In the genomic region with DNA sequence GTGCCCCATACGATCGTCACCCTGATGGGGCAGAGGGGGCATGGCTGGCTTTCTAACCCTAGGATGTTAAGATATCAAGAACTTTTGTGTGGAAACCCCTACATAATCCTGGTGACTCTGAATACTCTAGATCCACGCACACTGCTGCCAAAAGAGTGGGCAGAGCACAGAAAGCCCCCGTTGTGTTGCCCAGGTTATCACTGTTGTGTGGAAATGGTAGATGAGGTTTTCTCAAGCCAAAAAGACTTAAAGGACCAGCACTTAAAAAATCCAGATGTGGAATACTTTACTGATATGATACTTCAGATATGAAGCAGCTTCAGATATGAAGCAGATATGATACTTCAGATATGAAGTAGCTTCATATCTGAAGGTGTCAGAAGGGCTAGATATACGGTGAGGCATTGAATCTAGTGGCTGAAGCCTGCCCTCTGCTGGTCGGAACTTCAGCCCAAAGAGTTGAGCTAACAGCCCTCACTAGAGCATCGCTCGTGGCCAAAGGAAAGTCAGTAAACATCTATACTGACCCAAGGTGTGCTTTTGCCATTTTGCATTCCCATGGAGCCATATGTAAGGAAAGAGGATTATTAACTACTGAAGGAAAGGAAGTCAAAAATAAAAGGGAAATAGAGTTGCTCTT, we compare ENCODE assay signal across 9 cellular contexts.
A peak's percentile ranks its signal among the peaks of the same experiment; 100 is the strongest.
DNase-seq lines count a peak whose midpoint lies in the region; ATAC-seq and TF ChIP-seq lines count a peak whose summit lies in the region.
"Had no signal": no experiment of that assay in that cellular context is flagged by ENCODE, and none has a peak within 500 bp of the region (broad histone marks: within the 10 kb centered on the region; RNA-seq: fewer than 3 reads in every experiment).

No MANE protein-coding gene starts in this region.

- H3K4me3 Mint-ChIP-seq in CD4-positive, alpha-beta memory T cell: no peak overlapping the region

- DNase-seq in NT2/D1 (ENCODE audit: low read depth, low spot score) (peak; percentile 20), choroid plexus epithelial cell (ENCODE audit: low read depth) (peak; percentile 52), G401 (ENCODE audit: low spot score) (no peak)
- peak; percentile 65 for DNase-seq in stimulated activated CD4-positive, alpha-beta T cell treated with anti-CD3 and anti-CD28 coated beads, Interleukin-15, amount 100 ng/mL, for 24 hours
- no peak for DNase-seq in CD4-positive, alpha-beta memory T cell

- no peak overlapping the region for H3K27ac ChIP-seq in CD4-positive, alpha-beta memory T cell (ENCODE audit: low read depth, low read length)
- H3K27ac ChIP-seq: SK-N-MC had no signal

- CTCF ChIA-PET in CD4-positive, alpha-beta memory T cell (lab: Charles Lee; ENCODE audit: partially characterized antibody): interaction anchor here (0.6 to 2.6 kb wide), 13 partner anchors 8 to 416 kb away, joined by 3 to 8 read pairs (median 4); no protein-coding TSS in a partner anchor

- no peaks in the 10 kb centered on the region for H3K27me3 ChIP-seq in NT2/D1 (ENCODE audit: insufficient read depth, insufficient read length)
- no peaks in the 10 kb centered on the region for H3K27me3 ChIP-seq in CD4-positive, alpha-beta memory T cell (ENCODE audit: insufficient read depth, low read length)

- H3K4me1 ChIP-seq in NT2/D1 (ENCODE audit: insufficient read depth, insufficient read length): no peaks in the 10 kb centered on the region
- H3K4me1 ChIP-seq in CD4-positive, alpha-beta memory T cell (ENCODE audit: insufficient read depth, low read length): no peaks in the 10 kb centered on the region

- H3K36me3 ChIP-seq in NT2/D1 (ENCODE audit: insufficient read depth, insufficient read length, low read length): no peaks in the 10 kb centered on the region
- no peaks in the 10 kb centered on the region for H3K36me3 ChIP-seq in CD4-positive, alpha-beta memory T cell (ENCODE audit: insufficient read depth, low read length)

- peak overlapping the region in 2 of 7 donors; percentile 20 to 78 for H3K27ac Mint-ChIP-seq in CD4-positive, alpha-beta memory T cell

- intact Hi-C loops in CD4-positive, alpha-beta memory T cell (cut with micrococcal nuclease): no loop called here

- H3K9me3 ChIP-seq in NT2/D1 (ENCODE audit: insufficient read depth, low read length): no peaks in the 10 kb centered on the region
- H3K9me3 ChIP-seq in CD4-positive, alpha-beta memory T cell (ENCODE audit: control insufficient read depth in 1 of 2, low read length in 2 of 2): no peaks in the 10 kb centered on the region

- no peak for ATAC-seq in GM19023 (IDR thresholded peaks at IDR 0.05; ENCODE audit: unreplicated experiment)
- no peak for ATAC-seq in HG02870 (IDR thresholded peaks at IDR 0.05; ENCODE audit: unreplicated experiment)

- H3K9ac ChIP-seq in NT2/D1 (ENCODE audit: insufficient read length, low read depth): no peak overlapping the region

- no peaks in the 10 kb centered on the region for H3K27me3 Mint-ChIP-seq in CD4-positive, alpha-beta memory T cell

- H3K4me1 Mint-ChIP-seq in CD4-positive, alpha-beta memory T cell: peaks cover 0 to 9% (median 3%) of the 10 kb centered on the region in 4 donors

- H3K4me3 ChIP-seq in NT2/D1 (ENCODE audit: insufficient read length, low read depth) (no peak overlapping the region), choroid plexus epithelial cell (ENCODE audit: low read depth, low read length) (no peak overlapping the region)
- H3K4me3 ChIP-seq in CD4-positive, alpha-beta memory T cell (ENCODE audit: low read length in 2 of 2): no peak overlapping the region
- H3K4me3 ChIP-seq: SK-N-MC had no signal

- no peaks in the 10 kb centered on the region for H3K9me3 Mint-ChIP-seq in CD4-positive, alpha-beta memory T cell

- POLR2A ChIA-PET in CD4-positive, alpha-beta memory T cell (lab: Charles Lee; ENCODE audit: partially characterized antibody): interaction anchor here (0.6 to 1.3 kb wide), 2 partner anchors 10 to 601 kb away, joined by 3 to 6 read pairs; no protein-coding TSS in a partner anchor

- in situ Hi-C loops in G401 (cut with HindIII; ENCODE audit: low sequenced_read_pairs): no loop called here

- peaks cover 0 to 55% of the 10 kb centered on the region in 2 donors for H3K36me3 Mint-ChIP-seq in CD4-positive, alpha-beta memory T cell

- TF ChIP-seq CTCF in GM12874 (IDR thresholded peaks at IDR 0.05; ENCODE audit: insufficient read depth, low read depth, low read length) (peak; percentile 42), choroid plexus epithelial cell (conservative IDR thresholded peaks at IDR 0.05; ENCODE audit: low read depth, low read length) (peak; percentile 71)

Comparison
In these comparisons a context has a peak if more than half of its experiments do, and no peak if none do; other contexts are left out.
1. DNase-seq: peak in NT2/D1 (single experiment), choroid plexus epithelial cell (single experiment) and stimulated activated CD4-positive, alpha-beta T cell treated with anti-CD3 and anti-CD28 coated beads, Interleukin-15, amount 100 ng/mL, for 24 hours (single experiment); none in CD4-positive, alpha-beta memory T cell (0 of 5) and G401 (single experiment).